In genomic region chr9:126292736-126293521, GRCh38 we compare ENCODE assay signal across 17 cellular contexts. TPM values are rescaled to one million over a fixed set of nuclear protein-coding genes. Genes with fewer than 3 reads are reported as not detected.
A peak's percentile ranks its signal among the peaks of the same experiment; 100 is the strongest.
DNase-seq lines count a peak whose midpoint lies in the region; ATAC-seq and TF ChIP-seq lines count a peak whose summit lies in the region.
"Had no signal": no experiment of that assay in that cellular context is flagged by ENCODE, and none has a peak within 500 bp of the region (broad histone marks: within the 10 kb centered on the region; RNA-seq: fewer than 3 reads in every experiment).

No MANE protein-coding gene starts in this region.

- no peaks in the 10 kb centered on the region for H3K79me2 ChIP-seq in GM23338 (replicated peaks; ENCODE audit: insufficient read depth)

- peaks cover 2% of the 10 kb centered on the region; the same call in 1 of the 3 replicates for H3K4me1 Mint-ChIP-seq in GM23338
- no peaks in the 10 kb centered on the region for H3K4me1 Mint-ChIP-seq in activated naive CD4-positive, alpha-beta T cell treated with anti-CD3 and anti-CD28 coated beads for 36 hours (ENCODE audit: low read depth)
- H3K4me1 Mint-ChIP-seq: CD14-positive monocyte had no signal

- DNase-seq in GM23338 (ENCODE audit: low spot score) = no peak
- DNase-seq in NCI-H146 (lab: John Stamatoyannopoulos, UW) = peak; percentile 67
- DNase-seq in substantia nigra (lab: John Stamatoyannopoulos, UW) = no peak
- no peak for DNase-seq in activated naive CD4-positive, alpha-beta T cell treated with anti-CD3 and anti-CD28 coated beads for 36 hours
- DNase-seq: AML-193, DMS79 treated with DMSO at 0.1 percent for 48 hours, MM.1S, NCI-H1092, NCI-H1694 treated with DMSO at 0.1 percent for 48 hours, NCI-H2107, NCI-H226, NCI-H524 treated with DMSO at 0.1 percent for 48 hours had no signal

- H3F3A ChIP-seq in GM23338 (replicated peaks; ENCODE audit: low read depth) = no peaks in the 10 kb centered on the region

- no peaks in the 10 kb centered on the region for H3K36me3 Mint-ChIP-seq in GM23338 (ENCODE audit: low read depth)
- H3K36me3 Mint-ChIP-seq in activated naive CD4-positive, alpha-beta T cell treated with anti-CD3 and anti-CD28 coated beads for 36 hours (ENCODE audit: low read depth) = no peaks in the 10 kb centered on the region
- H3K36me3 Mint-ChIP-seq: CD14-positive monocyte had no signal

- no peak overlapping the region for H3K4me3 ChIP-seq in GM23338
- H3K4me3 ChIP-seq: SJSA1 had no signal

- CTCF ChIA-PET in activated naive CD4-positive, alpha-beta T cell treated with anti-CD3 and anti-CD28 coated beads for 36 hours (lab: Charles Lee) = interaction anchor here (0.6 to 2.7 kb wide), 3 partner anchors 106 to 806 kb away, joined by 4 to 9 read pairs (median 6); no protein-coding TSS in a partner anchor

- ATAC-seq in GM23338 (peak; percentile 42; the same call in 2 of the 3 replicates), esophagus mucosa (peak; percentile 38), GM18520 (IDR thresholded peaks at IDR 0.05; ENCODE audit: unreplicated experiment) (no peak), HG02870 (IDR thresholded peaks at IDR 0.05; ENCODE audit: unreplicated experiment) (no peak)

- no peak overlapping the region for H3K4me3 Mint-ChIP-seq in GM23338
- H3K4me3 Mint-ChIP-seq in activated naive CD4-positive, alpha-beta T cell treated with anti-CD3 and anti-CD28 coated beads for 36 hours = no peak overlapping the region
- H3K4me3 Mint-ChIP-seq: CD14-positive monocyte had no signal

- no peaks in the 10 kb centered on the region for H3K36me3 ChIP-seq in GM23338 (ENCODE audit: insufficient read depth)
- H3K36me3 ChIP-seq: SJSA1 had no signal

- intact Hi-C loops in activated naive CD4-positive, alpha-beta T cell treated with anti-CD3 and anti-CD28 coated beads for 36 hours (cut with micrococcal nuclease) = no loop called here

- no peaks in the 10 kb centered on the region for H3K27me3 Mint-ChIP-seq in GM23338 (ENCODE audit: insufficient read depth, low read depth, poor library complexity)
- no peaks in the 10 kb centered on the region for H3K27me3 Mint-ChIP-seq in activated naive CD4-positive, alpha-beta T cell treated with anti-CD3 and anti-CD28 coated beads for 36 hours (ENCODE audit: low read depth)

- H3K27ac ChIP-seq in GM23338 (ENCODE audit: low read depth) = no peak overlapping the region
- peak overlapping the region; percentile 54 for H3K27ac ChIP-seq in substantia nigra (ENCODE audit: low read depth, low read length, poor library complexity, severe bottlenecking)
- H3K27ac ChIP-seq: SJSA1 had no signal

- H4K20me1 ChIP-seq in GM23338 (replicated peaks; ENCODE audit: insufficient read depth) = no peaks in the 10 kb centered on the region

- no peaks in the 10 kb centered on the region for H3K27me3 ChIP-seq in GM23338 (ENCODE audit: insufficient read depth)
- H3K27me3 ChIP-seq: SJSA1 had no signal

- H3K9me3 Mint-ChIP-seq in GM23338 = no peaks in the 10 kb centered on the region
- H3K9me3 Mint-ChIP-seq in activated naive CD4-positive, alpha-beta T cell treated with anti-CD3 and anti-CD28 coated beads for 36 hours = no peaks in the 10 kb centered on the region

- H3K9me2 ChIP-seq in GM23338 (ENCODE audit: insufficient read depth) = no peaks in the 10 kb centered on the region

- no peak overlapping the region for H3K4me2 ChIP-seq in GM23338

- TF ChIP-seq CTCF in GM23338 (conservative IDR thresholded peaks at IDR 0.05; ENCODE audit: low read depth in 2 of 2) = no peak

- no peak overlapping the region for H3K27ac Mint-ChIP-seq in GM23338
- H3K27ac Mint-ChIP-seq in activated naive CD4-positive, alpha-beta T cell treated with anti-CD3 and anti-CD28 coated beads for 36 hours = no peak overlapping the region

- H2AFZ ChIP-seq in GM23338 = no peak overlapping the region

- H3K4me1 ChIP-seq in GM23338 (ENCODE audit: insufficient read depth) = no peaks in the 10 kb centered on the region
- H3K4me1 ChIP-seq: SJSA1 had no signal

TF ChIP-seq in GM23338, 12 proteins besides CTCF, POLR2A, EP300 and RAD21:
- TF ChIP-seq STAT1 (IDR thresholded peaks at IDR 0.05; ENCODE audit: unreplicated experiment) = no peak

RNA-seq across cellular contexts. Expression of gene MVB12B, which starts 33.7 kb away (rescaled TPM):
- total RNA-seq in GM23338 (2014; rRNA removed; shearing (Covaris generic)) = 4.0 and 6.6 TPM in 2 replicates
- 1.3 and 1.9 TPM in 2 replicates for polyA plus RNA-seq in GM23338 (2016; fragmentation: Nextera tagmentation; extraction: Ambion mirVana)
- 2.5 TPM for total RNA-seq in esophagus mucosa
- 1 to 10 TPM; 2.6 TPM for total RNA-seq in activated naive CD4-positive, alpha-beta T cell treated with anti-CD3 and anti-CD28 coated beads for 36 hours

Comparison
In these comparisons a context has a peak if more than half of its experiments do, and no peak if none do; other contexts are left out.
1. ATAC-seq: peak in GM23338 (single experiment) and esophagus mucosa (single experiment); none in GM18520 (single experiment) and HG02870 (single experiment).